ENCODE assay signal across 8 cellular contexts in the genomic region with DNA sequence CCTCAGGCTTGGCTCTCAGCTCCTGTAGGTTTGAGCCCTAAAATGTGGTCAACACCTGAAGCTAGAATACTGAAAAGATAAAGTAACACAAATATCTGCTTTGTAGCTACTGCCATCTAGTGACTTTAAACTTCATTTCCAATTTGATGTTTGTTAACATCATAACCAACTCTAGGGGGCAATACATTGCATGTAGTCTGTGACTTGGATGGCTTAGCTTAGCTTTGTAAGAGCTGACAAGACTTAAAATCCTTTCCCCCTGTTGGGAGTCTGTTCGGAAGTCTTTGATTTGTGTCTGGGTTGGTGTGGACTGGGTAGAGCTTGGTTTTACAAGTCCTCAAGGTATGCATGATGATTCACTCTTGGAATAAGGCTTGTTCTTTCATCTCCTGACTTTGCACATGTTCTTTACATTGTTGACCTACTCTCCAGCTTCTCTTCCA. TPM values are rescaled to one million over a fixed set of nuclear protein-coding genes. Genes with fewer than 3 reads are reported as not detected.
DNase-seq lines count a peak whose midpoint lies in the region; ATAC-seq and TF ChIP-seq lines count a peak whose summit lies in the region.

No MANE protein-coding gene starts in this region.

- no peaks in the 10 kb centered on the region for H3K4me1 ChIP-seq in prostate gland (replicated peaks)

- 23% methylated on average over 1 of the region's 1 CpG for WGBS in prostate gland

- H3K27ac Mint-ChIP-seq in activated T-cell treated with anti-CD3 and anti-CD28 coated beads, Interleukin-2, amount 50 U/mL, for 72 hours = no peak overlapping the region

- H3K27me3 Mint-ChIP-seq in activated T-cell treated with anti-CD3 and anti-CD28 coated beads, Interleukin-2, amount 50 U/mL, for 72 hours (ENCODE audit: low read depth) = peaks cover 10% of the 10 kb centered on the region

- peak; percentile 42 to 56 for ATAC-seq in activated T-cell treated with anti-CD3 and anti-CD28 coated beads, Interleukin-2, amount 50 U/mL, for 72 hours (replicated peaks in 1 of 2)

- H3K4me1 Mint-ChIP-seq in activated T-cell treated with anti-CD3 and anti-CD28 coated beads, Interleukin-2, amount 50 U/mL, for 72 hours (ENCODE audit: low read depth) = no peaks in the 10 kb centered on the region

- no peaks in the 10 kb centered on the region for H3K27me3 ChIP-seq in prostate gland (replicated peaks; ENCODE audit: insufficient read depth)

- H3K9me3 ChIP-seq in prostate gland = no peaks in the 10 kb centered on the region

- no peak overlapping the region for H3K27ac ChIP-seq in prostate gland

- POLR2A ChIA-PET in HEK293T (lab: Yijun Ruan, JAX) = no interaction called here

- intact Hi-C loops in prostate gland (cut with DNase I) = no loop called here

- TF ChIP-seq POLR2A in prostate gland (IDR thresholded peaks at IDR 0.05) = no peak

- H3K4me3 ChIP-seq in prostate gland = no peak overlapping the region

- H3K9me3 Mint-ChIP-seq in activated T-cell treated with anti-CD3 and anti-CD28 coated beads, Interleukin-2, amount 50 U/mL, for 72 hours = no peaks in the 10 kb centered on the region

- no peaks in the 10 kb centered on the region for H3K36me3 ChIP-seq in prostate gland

- no peak for DNase-seq in activated T-cell treated with anti-CD3 and anti-CD28 coated beads, Interleukin-2, amount 50 U/mL, for 72 hours
- DNase-seq in activated T-cell treated with anti-CD3 and anti-CD28 coated beads, Interleukin-2, amount 50 U/mL, for 1 hour = no peak
- DNase-seq in HEK293T (ENCODE audit: extremely low spot score) (peak; percentile 49), NCI-H1417 (lab: John Stamatoyannopoulos, UW) (peak; percentile 28 to 82 (median 60)), SKM-1 treated with dmso at 0.1 percent for 144 hours (lab: John Stamatoyannopoulos, UW; ENCODE audit: unreplicated experiment) (peak; percentile 81), fibroblast of peridontal ligament (ENCODE audit: extremely low read depth) (peak; percentile 85), prostate gland (ENCODE audit: low spot score) (no peak)
- DNase-seq in activated effector memory CD4-positive, alpha-beta T cell treated with anti-CD3 and anti-CD28 coated beads, Interleukin-2, amount 50 U/mL, for 16 hours = no peak

- CTCF ChIA-PET in HEK293T (lab: Yijun Ruan, JAX) = interaction anchor here (0.6 to 1.5 kb wide), 17 partner anchors 10 to 479 kb away, joined by 3 to 9 read pairs (median 3); no protein-coding TSS in a partner anchor

- H3K4me3 Mint-ChIP-seq in activated T-cell treated with anti-CD3 and anti-CD28 coated beads, Interleukin-2, amount 50 U/mL, for 72 hours = no peak overlapping the region

- no peaks in the 10 kb centered on the region for H3K36me3 Mint-ChIP-seq in activated T-cell treated with anti-CD3 and anti-CD28 coated beads, Interleukin-2, amount 50 U/mL, for 72 hours (ENCODE audit: insufficient read depth in 2 of 2)

- TF ChIP-seq CTCF in prostate gland (IDR thresholded peaks at IDR 0.05) = peak; percentile 37 to 90 (median 54)

TF ChIP-seq in HEK293T, 16 proteins besides CTCF, POLR2A, EP300 and RAD21:
- TF ChIP-seq HDGF (IDR thresholded peaks at IDR 0.05; ENCODE audit: borderline replicate concordance) (no peak), CTBP1 (IDR thresholded peaks at IDR 0.05; ENCODE audit: borderline replicate concordance) (no peak), L3MBTL2 (conservative IDR thresholded peaks at IDR 0.05) (no peak), NFRKB (IDR thresholded peaks at IDR 0.05) (no peak), ARNT (IDR thresholded peaks at IDR 0.05) (no peak), BHLHE40 (IDR thresholded peaks at IDR 0.05; ENCODE audit: borderline replicate concordance) (no peak)

RNA-seq across cellular contexts. Expression of gene SCN11A, which starts 51.7 kb away (rescaled TPM):
- total RNA-seq in activated T-cell treated with anti-CD3 and anti-CD28 coated beads, Interleukin-2, amount 50 U/mL, for 72 hours = under 1 TPM; 0.22 to 0.44 TPM
- 1 to 10 TPM in 1 of 2 donors, under 1 TPM in 1; 0.09 to 1.7 TPM for total RNA-seq in prostate gland

RNA-seq across cellular contexts. Expression of gene WDR48, which starts 51.8 kb away (rescaled TPM):
- total RNA-seq in activated T-cell treated with anti-CD3 and anti-CD28 coated beads, Interleukin-2, amount 50 U/mL, for 72 hours = 10 to 100 TPM; 53.3 to 61.0 TPM
- 10 to 100 TPM; 22.5 to 46.7 TPM for total RNA-seq in prostate gland

Comparison
In these comparisons a context has a peak if more than half of its experiments do, and no peak if none do; other contexts are left out.
1. DNase-seq: peak in HEK293T (single experiment), NCI-H1417 (3 of 3), SKM-1 treated with dmso at 0.1 percent for 144 hours (single experiment) and fibroblast of peridontal ligament (single experiment); none in activated T-cell treated with anti-CD3 and anti-CD28 coated beads, Interleukin-2, amount 50 U/mL, for 72 hours (0 of 2), activated T-cell treated with anti-CD3 and anti-CD28 coated beads, Interleukin-2, amount 50 U/mL, for 1 hour (single experiment), prostate gland (single experiment) and activated effector memory CD4-positive, alpha-beta T cell treated with anti-CD3 and anti-CD28 coated beads, Interleukin-2, amount 50 U/mL, for 16 hours (single experiment).